Comparison of ENCODE assay signal across 1 cellular context in the genomic region with DNA sequence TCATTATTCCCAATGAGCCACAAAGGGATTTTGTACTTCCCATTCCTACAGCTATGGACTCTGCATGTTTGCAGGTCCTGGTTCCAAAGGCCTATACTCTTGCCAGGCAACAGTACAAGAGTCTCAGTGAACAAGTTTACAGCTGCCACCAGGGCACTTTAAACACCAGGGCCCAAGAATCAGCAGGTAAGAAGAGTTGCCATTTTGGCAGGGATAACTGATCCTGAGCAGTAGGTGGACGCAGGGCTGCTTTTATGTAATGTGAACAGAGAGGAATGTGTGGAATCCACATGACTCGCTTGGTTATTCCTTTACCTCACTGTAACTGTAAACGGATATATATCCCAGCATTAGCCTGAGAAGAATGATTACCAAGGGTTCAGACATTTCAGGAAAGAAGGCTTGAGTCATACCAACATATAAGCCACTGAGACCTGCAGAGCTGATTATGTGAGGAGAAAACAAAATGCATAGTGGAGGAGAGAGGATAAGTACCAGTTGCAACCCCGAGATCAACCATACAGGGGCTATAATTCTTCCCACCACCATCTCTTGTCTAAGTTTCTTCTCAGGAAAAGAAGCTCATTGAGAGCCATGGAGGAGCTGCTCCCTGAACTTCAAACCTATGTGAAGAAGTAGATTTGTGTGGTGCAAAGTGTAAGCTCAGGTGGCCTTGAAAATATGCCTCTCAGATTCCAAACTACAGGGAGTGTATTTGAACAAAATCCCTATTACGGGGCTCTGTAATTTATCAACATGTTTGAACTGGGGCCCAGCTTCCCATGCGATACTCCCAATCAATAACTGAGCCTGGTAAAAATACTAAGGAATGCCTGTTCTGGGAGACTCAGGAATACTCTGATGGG.
TF ChIP-seq lines count a peak whose summit lies in the region.

No MANE protein-coding gene starts in this region.

TF ChIP-seq in endothelial cell of umbilical vein, 7 proteins besides CTCF, POLR2A, EP300 and RAD21:
- TF ChIP-seq POLR2AphosphoS5 (IDR thresholded peaks at IDR 0.05; ENCODE audit: insufficient read depth, low read depth, low read length): no peak
- peak; percentile 49 for TF ChIP-seq JUN (IDR thresholded peaks at IDR 0.05; ENCODE audit: borderline replicate concordance, insufficient read depth, insufficient read length, low read depth)
- TF ChIP-seq FOS (IDR thresholded peaks at IDR 0.05; ENCODE audit: borderline replicate concordance, insufficient read depth, low read length): peak; percentile 67
